9 cellular contexts compared by ENCODE assay signal in the genomic region with DNA sequence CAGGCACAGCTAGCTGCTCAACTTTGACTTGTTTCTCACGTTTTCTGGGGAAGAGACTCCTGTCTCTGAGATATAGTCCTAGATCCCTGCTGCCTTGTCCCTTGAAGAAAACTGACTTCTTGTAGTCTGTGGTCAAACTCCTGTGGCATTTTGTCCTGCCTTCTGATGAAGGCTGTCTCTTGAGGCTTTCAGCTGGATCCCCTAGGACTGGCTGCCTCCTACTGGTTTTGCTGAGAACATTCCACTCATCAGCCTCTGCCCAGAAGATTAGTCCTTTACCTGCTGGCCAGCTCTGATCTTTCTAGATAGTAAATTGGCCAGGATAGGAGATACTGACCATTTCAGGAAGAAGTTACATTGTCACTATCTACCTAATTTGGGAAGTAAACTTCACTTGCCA.
DNase-seq lines count a peak whose midpoint lies in the region; ATAC-seq, FAIRE-seq and TF ChIP-seq lines count a peak whose summit lies in the region.
"Had no signal": no experiment of that assay in that cellular context is flagged by ENCODE, and none has a peak within 500 bp of the region (broad histone marks: within the 10 kb centered on the region; RNA-seq: fewer than 3 reads in every experiment).

No MANE protein-coding gene starts in this region.

- H3K4me3 ChIP-seq in bronchial epithelial cell (ENCODE audit: low read depth, low read length): no peak overlapping the region
- H3K4me3 ChIP-seq in retinal pigment epithelial cell (ENCODE audit: low read length): no peak overlapping the region
- no peak overlapping the region for H3K4me3 ChIP-seq in lower leg skin (ENCODE audit: low read depth, poor library complexity, severe bottlenecking)

- 10 to 17% methylated on average over 1 of the region's 1 CpG for WGBS in lower leg skin, 2 donors

- no peaks in the 10 kb centered on the region for H3K27me3 ChIP-seq in bronchial epithelial cell (ENCODE audit: control insufficient read depth, insufficient read depth, low read length)

- no peaks in the 10 kb centered on the region for H3K36me3 ChIP-seq in bronchial epithelial cell (ENCODE audit: control insufficient read depth, insufficient read depth, low read length)

- in situ Hi-C loops in ACHN (cut with HindIII; ENCODE audit: low pct_ligation_motif_present, low pct_unique_long_range_greater_than_20kb, low sequenced_read_pairs): no loop called here

- DNase-seq in ACHN: peak; percentile 25
- DNase-seq in bronchial epithelial cell (ENCODE audit: low read depth): peak; percentile 39
- DNase-seq in retinal pigment epithelial cell (ENCODE audit: low read depth): no peak
- no peak for DNase-seq in lower leg skin (ENCODE audit: low spot score in 2 of 2)
- DNase-seq in HCEC 1CT: no peak
- no peak for DNase-seq in stimulated activated CD4-positive, alpha-beta T cell treated with anti-CD3 and anti-CD28 coated beads, Interleukin-4, amount 100 ng/mL, for 24 hours

- FAIRE-seq in bronchial epithelial cell (lab: Jason Lieb, UNC): no peak

- TF ChIP-seq CTCF in bronchial epithelial cell (IDR thresholded peaks at IDR 0.05; ENCODE audit: insufficient read depth, low read length, severe bottlenecking): peak; percentile 64
- peak; percentile 66 for TF ChIP-seq CTCF in retinal pigment epithelial cell (conservative IDR thresholded peaks at IDR 0.05; ENCODE audit: low read depth, low read length)
- TF ChIP-seq CTCF in lower leg skin (IDR thresholded peaks at IDR 0.05): no peak

- intact Hi-C loops in lower leg skin (cut with DNase I; ENCODE audit: low total_unique reads): no loop called here

- ATAC-seq in GM18511 (IDR thresholded peaks at IDR 0.05; ENCODE audit: unreplicated experiment): peak; percentile 81
- peak; percentile 69 for ATAC-seq in HG03565 (IDR thresholded peaks at IDR 0.05; ENCODE audit: unreplicated experiment)
- ATAC-seq: activated T-cell treated with anti-CD3 and anti-CD28 coated beads, Interleukin-2, amount 50 U/mL, for 72 hours had no signal

- TF ChIP-seq POLR2A in lower leg skin (IDR thresholded peaks at IDR 0.05): no peak

Comparison
In these comparisons a context has a peak if more than half of its experiments do, and no peak if none do; other contexts are left out.
1. DNase-seq: peak in ACHN (single experiment) and bronchial epithelial cell (single experiment); none in retinal pigment epithelial cell (single experiment), lower leg skin (0 of 2), HCEC 1CT (single experiment) and stimulated activated CD4-positive, alpha-beta T cell treated with anti-CD3 and anti-CD28 coated beads, Interleukin-4, amount 100 ng/mL, for 24 hours (single experiment).
2. CTCF ChIP-seq: peak in bronchial epithelial cell (single experiment) and retinal pigment epithelial cell (single experiment); none in lower leg skin (0 of 3).